In the genomic region with DNA sequence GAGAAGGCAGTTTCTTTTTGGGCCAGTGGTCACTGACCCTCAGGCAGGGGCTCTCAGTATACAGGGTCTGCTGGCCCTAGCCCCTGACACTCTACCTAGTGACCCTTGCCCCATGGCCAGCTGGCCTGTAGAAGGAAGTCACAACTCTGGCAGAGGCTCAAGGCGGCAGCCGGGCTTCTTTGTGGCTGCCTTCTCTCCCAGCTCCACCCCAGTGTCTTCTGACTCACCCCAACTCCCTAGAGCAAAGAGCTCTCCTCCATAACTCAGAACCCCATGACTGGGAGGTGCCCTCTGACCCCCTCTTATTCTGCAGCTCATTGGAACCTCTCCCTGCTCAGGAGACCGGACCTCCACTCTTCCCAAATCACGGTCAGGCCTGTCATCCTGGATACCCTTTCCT, we compare ENCODE assay signal across 25 cellular contexts.
A peak's percentile ranks its signal among the peaks of the same experiment; 100 is the strongest.
DNase-seq lines count a peak whose midpoint lies in the region; ATAC-seq and TF ChIP-seq lines count a peak whose summit lies in the region.
"Had no signal": no experiment of that assay in that cellular context is flagged by ENCODE, and none has a peak within 500 bp of the region (broad histone marks: within the 10 kb centered on the region; RNA-seq: fewer than 3 reads in every experiment).

No MANE protein-coding gene starts in this region.

- 0 out of 2 replicates have a peak, but pooled peaks cover 4% of the 10 kb centered on the region for H3K27me3 Mint-ChIP-seq in WTC11 (ENCODE audit: low read depth)

- H2AFZ ChIP-seq in PC-3 (ENCODE audit: low read length): no peak overlapping the region

- no TSS peak for BruUV-seq in PC-3 (replicated peaks; lab: Mats Ljungman, UMichigan)

- no peaks in the 10 kb centered on the region for H3K9me2 ChIP-seq in PC-3 (replicated peaks; ENCODE audit: low read length)

- H3K36me3 ChIP-seq in colonic mucosa: no peaks in the 10 kb centered on the region
- no peaks in the 10 kb centered on the region for H3K36me3 ChIP-seq in lower lobe of right lung
- H3K36me3 ChIP-seq in subcutaneous abdominal adipose tissue (ENCODE audit: control insufficient read depth in 5 of 5, insufficient read depth in 5 of 5, low read length in 5 of 5): no peaks in the 10 kb centered on the region
- no peaks in the 10 kb centered on the region for H3K36me3 ChIP-seq in PC-3 (ENCODE audit: low read depth, low read length)
- H3K36me3 ChIP-seq: esophagus muscularis mucosa, gastroesophageal sphincter, thoracic aorta had no signal

- H3K4me1 ChIP-seq in colonic mucosa (no peaks in the 10 kb centered on the region), lower lobe of right lung (no peaks in the 10 kb centered on the region), subcutaneous abdominal adipose tissue (ENCODE audit: control insufficient read depth in 5 of 5, insufficient read depth in 5 of 5, low read length in 5 of 5) (peaks cover 0 to 28% (median 20%) of the 10 kb centered on the region in 5 donors), PC-3 (ENCODE audit: insufficient read depth, low read length) (no peaks in the 10 kb centered on the region)
- H3K4me1 ChIP-seq: gastroesophageal sphincter had no signal

- DNase-seq in HT-29 (ENCODE audit: low spot score) (peak; percentile 89), colonic mucosa (peak; percentile 86), lower lobe of right lung (peak; percentile 55), KG1 (lab: John Stamatoyannopoulos, UW) (no peak), DMS114 treated with DMSO at 0.1 percent for 48 hours (lab: John Stamatoyannopoulos, UW; ENCODE audit: unreplicated experiment) (no peak), WTC11 (ENCODE audit: low spot score) (no peak), PC-3 (no peak)
- DNase-seq: activated CD4-positive, alpha-beta T cell treated with anti-CD3 and anti-CD28 coated beads for 36 hours; cerebellar nuclear complex; DMS 273 treated with DMSO at 0.1 percent for 48 hours; effector CD4-positive, alpha-beta T cell; GF-D8; H9; kidney; mesendoderm; MV-4-11; NCI-H1694 treated with DMSO at 0.1 percent for 48 hours; NCI-H69; SIG-M5 had no signal

- TF ChIP-seq CTCF in colonic mucosa (IDR thresholded peaks at IDR 0.05): no peak
- no peak for TF ChIP-seq CTCF in lower lobe of right lung (IDR thresholded peaks at IDR 0.05)
- no peak for TF ChIP-seq CTCF in WTC11 (IDR thresholded peaks at IDR 0.05)
- TF ChIP-seq CTCF in PC-3 (conservative IDR thresholded peaks at IDR 0.05; ENCODE audit: low read depth, low read length): no peak

- no peaks in the 10 kb centered on the region for H3K79me2 ChIP-seq in PC-3 (ENCODE audit: low read length)

- H3K27ac ChIP-seq in colonic mucosa: peak overlapping the region; percentile 75
- no peak overlapping the region for H3K27ac ChIP-seq in lower lobe of right lung
- peak overlapping the region; percentile 27 for H3K27ac ChIP-seq in subcutaneous abdominal adipose tissue (ENCODE audit: low read depth, low read length)
- no peak overlapping the region for H3K27ac ChIP-seq in PC-3 (ENCODE audit: low read length)
- H3K27ac ChIP-seq: esophagus muscularis mucosa, gastroesophageal sphincter, thoracic aorta had no signal

- H3K9me3 ChIP-seq in colonic mucosa: no peaks in the 10 kb centered on the region
- peaks cover 6% of the 10 kb centered on the region for H3K9me3 ChIP-seq in lower lobe of right lung
- peaks cover 0 to 8% (median 3%) of the 10 kb centered on the region in 5 donors for H3K9me3 ChIP-seq in subcutaneous abdominal adipose tissue (ENCODE audit: control insufficient read depth in 5 of 5, low read length in 5 of 5)
- no peaks in the 10 kb centered on the region for H3K9me3 ChIP-seq in PC-3 (ENCODE audit: low read length)

- POLR2A ChIA-PET in WTC11 (lab: Charles Lee) (no interaction called here), PC-3 (lab: Charles Lee; ENCODE audit: unreplicated experiment) (no interaction called here)

- ATAC-seq in lower lobe of right lung: peak; percentile 59 to 68
- ATAC-seq in WTC11: no peak
- ATAC-seq in PC-3: no peak
- ATAC-seq: activated CD4-positive, alpha-beta T cell treated with anti-CD3 and anti-CD28 coated beads for 36 hours; gastroesophageal sphincter had no signal

- no peak overlapping the region for H3K4me3 ChIP-seq in colonic mucosa
- H3K4me3 ChIP-seq in lower lobe of right lung: no peak overlapping the region
- H3K4me3 ChIP-seq in subcutaneous abdominal adipose tissue (ENCODE audit: low read depth in 1 of 5, low read length in 5 of 5): peak overlapping the region in 2 of 5 donors; percentile 4 to 5
- no peak overlapping the region for H3K4me3 ChIP-seq in PC-3 (ENCODE audit: low read length)
- H3K4me3 ChIP-seq: esophagus muscularis mucosa, gastroesophageal sphincter, thoracic aorta had no signal

- no peaks in the 10 kb centered on the region for H4K20me1 ChIP-seq in PC-3 (ENCODE audit: low read length)

- H3K9ac ChIP-seq in colonic mucosa (ENCODE audit: low read depth in 2 of 2, low read length in 2 of 2): peak overlapping the region in 1 of 2 donors; percentile 58
- no peak overlapping the region for H3K9ac ChIP-seq in subcutaneous abdominal adipose tissue (ENCODE audit: low read length in 5 of 5)
- H3K9ac ChIP-seq in PC-3 (ENCODE audit: low read length): no peak overlapping the region

- intact Hi-C loops in colonic mucosa (cut with DNase I) (no loop called here), lower lobe of right lung (cut with DNase I) (no loop called here), PC-3 (cut with micrococcal nuclease) (no loop called here)

- no peak overlapping the region for H3K27ac Mint-ChIP-seq in WTC11
- H3K27ac Mint-ChIP-seq: activated CD4-positive, alpha-beta T cell treated with anti-CD3 and anti-CD28 coated beads for 36 hours; activated naive CD8-positive, alpha-beta T cell; H9 had no signal

- CTCF ChIA-PET in WTC11 (lab: Charles Lee): interaction anchor here (0.7 kb wide), 1 partner anchor 257 kb away, joined by 4 read pairs; no protein-coding TSS in a partner anchor
- CTCF ChIA-PET in PC-3 (lab: Charles Lee): no interaction called here

- H3K27me3 ChIP-seq in colonic mucosa (no peaks in the 10 kb centered on the region), lower lobe of right lung (ENCODE audit: low read depth) (no peaks in the 10 kb centered on the region), subcutaneous abdominal adipose tissue (ENCODE audit: control insufficient read depth in 5 of 5, insufficient read depth in 4 of 5, low read length in 5 of 5) (no peaks in the 10 kb centered on the region), PC-3 (ENCODE audit: low read length) (no peaks in the 10 kb centered on the region)
- H3K27me3 ChIP-seq: esophagus muscularis mucosa, gastroesophageal sphincter had no signal

- H3F3A ChIP-seq in PC-3 (ENCODE audit: low read length, unreplicated experiment): no peaks in the 10 kb centered on the region

- H3K4me3 Mint-ChIP-seq in WTC11: no peak overlapping the region
- H3K4me3 Mint-ChIP-seq: activated CD4-positive, alpha-beta T cell treated with anti-CD3 and anti-CD28 coated beads for 36 hours; activated naive CD8-positive, alpha-beta T cell; H9; neural crest cell had no signal

- H3K9me3 Mint-ChIP-seq in WTC11: peaks cover 34% of the 10 kb centered on the region

- H3K4me2 ChIP-seq in PC-3 (ENCODE audit: low read length): no peak overlapping the region

- H3K36me3 Mint-ChIP-seq in WTC11: peaks cover 13% of the 10 kb centered on the region
- H3K36me3 Mint-ChIP-seq: activated naive CD8-positive, alpha-beta T cell had no signal

- H3K4me1 Mint-ChIP-seq in WTC11: peaks cover 4% of the 10 kb centered on the region
- H3K4me1 Mint-ChIP-seq: activated CD4-positive, alpha-beta T cell treated with anti-CD3 and anti-CD28 coated beads for 36 hours had no signal

TF ChIP-seq in WTC11, 78 proteins besides CTCF, POLR2A, EP300 and RAD21:
- TF ChIP-seq, protein P1, sequence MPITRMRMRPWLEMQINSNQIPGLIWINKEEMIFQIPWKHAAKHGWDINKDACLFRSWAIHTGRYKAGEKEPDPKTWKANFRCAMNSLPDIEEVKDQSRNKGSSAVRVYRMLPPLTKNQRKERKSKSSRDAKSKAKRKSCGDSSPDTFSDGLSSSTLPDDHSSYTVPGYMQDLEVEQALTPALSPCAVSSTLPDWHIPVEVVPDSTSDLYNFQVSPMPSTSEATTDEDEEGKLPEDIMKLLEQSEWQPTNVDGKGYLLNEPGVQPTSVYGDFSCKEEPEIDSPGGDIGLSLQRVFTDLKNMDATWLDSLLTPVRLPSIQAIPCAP (CRISPR knock-in tag; IDR thresholded peaks at IDR 0.05): no peak
- no peak for TF ChIP-seq MYBL2 (CRISPR knock-in tag; IDR thresholded peaks at IDR 0.05)

Comparison
In these comparisons a context has a peak if more than half of its experiments do, and no peak if none do; other contexts are left out.
1. DNase-seq: peak in HT-29 (single experiment), colonic mucosa (single experiment) and lower lobe of right lung (single experiment); none in KG1 (single experiment), DMS114 treated with DMSO at 0.1 percent for 48 hours (single experiment), WTC11 (single experiment) and PC-3 (single experiment).
2. H3K27ac ChIP-seq: peak in colonic mucosa (single experiment) and subcutaneous abdominal adipose tissue (single experiment); none in lower lobe of right lung (single experiment) and PC-3 (single experiment).
3. ATAC-seq: peak in lower lobe of right lung (2 of 2); none in WTC11 (single experiment) and PC-3 (single experiment).